ENCODE assay signal across 8 cellular contexts in the genomic region with DNA sequence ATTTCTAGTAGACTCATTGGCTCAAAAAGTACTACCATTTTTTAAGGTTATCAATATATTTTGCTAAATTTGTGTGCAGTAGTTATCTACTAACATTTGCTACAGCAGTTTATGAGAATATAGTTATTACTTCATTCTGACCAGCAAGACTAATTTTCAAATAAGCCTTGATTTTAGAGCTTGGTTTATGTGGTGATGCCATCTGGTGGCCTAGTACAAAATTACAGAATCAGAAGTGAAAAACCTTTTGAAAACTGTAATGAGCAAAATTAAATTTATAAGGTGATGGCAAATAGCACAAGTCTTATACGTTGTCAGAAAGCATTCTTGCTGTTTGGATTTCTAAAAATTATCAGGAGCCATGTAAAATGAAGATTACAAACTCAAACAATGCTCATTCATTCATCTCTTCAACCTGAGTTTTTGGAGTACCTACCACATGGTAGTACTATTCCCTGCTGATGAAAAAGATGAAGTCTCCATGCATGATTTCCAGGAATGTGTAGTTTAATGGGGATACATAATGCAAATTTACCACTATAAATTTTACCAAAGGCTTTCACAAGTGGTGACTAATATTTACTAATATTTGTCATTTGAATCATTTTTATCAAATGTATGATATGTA. TPM values are rescaled to one million over a fixed set of nuclear protein-coding genes. Genes with fewer than 3 reads are reported as not detected.
DNase-seq lines count a peak whose midpoint lies in the region; ATAC-seq and TF ChIP-seq lines count a peak whose summit lies in the region.

No MANE protein-coding gene starts in this region.

- no peak for TF ChIP-seq EP300 in upper lobe of left lung (IDR thresholded peaks at IDR 0.05)

- no peaks in the 10 kb centered on the region for H3K4me1 ChIP-seq in upper lobe of left lung

- no peak overlapping the region for H3K27ac Mint-ChIP-seq in stimulated activated naive B cell treated with anti-CD40 and anti-IgM and Interleukin-4, amounts not matched to agents 10 μg/mL and 1 μg/mL and 100 μg/mL, for 72 hours

- no peak for TF ChIP-seq POLR2A in upper lobe of left lung (IDR thresholded peaks at IDR 0.05)

- no peaks in the 10 kb centered on the region for H3K36me3 Mint-ChIP-seq in stimulated activated naive B cell treated with anti-CD40 and anti-IgM and Interleukin-4, amounts not matched to agents 10 μg/mL and 1 μg/mL and 100 μg/mL, for 72 hours

- H3K4me1 Mint-ChIP-seq in stimulated activated naive B cell treated with anti-CD40 and anti-IgM and Interleukin-4, amounts not matched to agents 10 μg/mL and 1 μg/mL and 100 μg/mL, for 72 hours = peaks cover 0 to 1% of the 10 kb centered on the region in 2 donors

- H3K9me3 ChIP-seq in upper lobe of left lung = no peaks in the 10 kb centered on the region

- no peaks in the 10 kb centered on the region for H3K36me3 ChIP-seq in upper lobe of left lung

- ATAC-seq in left lobe of liver (peak; percentile 75), upper lobe of left lung (ENCODE audit: low FRiP score in 2 of 2) (peak in 1 of 2 donors; percentile 71), GM19328 (IDR thresholded peaks at IDR 0.05; ENCODE audit: unreplicated experiment) (no peak)
- ATAC-seq in stimulated activated naive B cell treated with anti-CD40 and anti-IgM and Interleukin-4, amounts not matched to agents 10 μg/mL and 1 μg/mL and 100 μg/mL, for 72 hours (replicated peaks) = no peak

- DNase-seq in AG08396 (ENCODE audit: low spot score) (peak; percentile 24), GM03348 (ENCODE audit: low spot score) (peak; percentile 55), NCI-H2029 treated with DMSO at 0.1 percent for 48 hours (lab: John Stamatoyannopoulos, UW) (peak; percentile 29), astrocyte of the hippocampus (ENCODE audit: low read depth, low spot score) (peak; percentile 58), left lobe of liver (ENCODE audit: low spot score) (no peak), upper lobe of left lung (no peak)
- no peak for DNase-seq in stimulated activated naive B cell treated with anti-CD40 and anti-IgM and Interleukin-4, amounts not matched to agents 10 μg/mL and 1 μg/mL and 100 μg/mL, for 72 hours

- no peak overlapping the region for H3K4me3 ChIP-seq in upper lobe of left lung

- H3K27me3 Mint-ChIP-seq in stimulated activated naive B cell treated with anti-CD40 and anti-IgM and Interleukin-4, amounts not matched to agents 10 μg/mL and 1 μg/mL and 100 μg/mL, for 72 hours = peaks cover 4 to 13% of the 10 kb centered on the region in 2 donors

- H3K27me3 ChIP-seq in upper lobe of left lung = no peaks in the 10 kb centered on the region

- peak; percentile 55 to 80 (median 69) for TF ChIP-seq CTCF in upper lobe of left lung (IDR thresholded peaks at IDR 0.05)

- H3K27ac ChIP-seq in upper lobe of left lung = no peak overlapping the region

- no peak overlapping the region for H3K4me3 Mint-ChIP-seq in stimulated activated naive B cell treated with anti-CD40 and anti-IgM and Interleukin-4, amounts not matched to agents 10 μg/mL and 1 μg/mL and 100 μg/mL, for 72 hours

- WGBS in upper lobe of left lung, 2 donors = 0% methylated on average over 1 of the region's 1 CpG

- no peaks in the 10 kb centered on the region for H3K9me3 Mint-ChIP-seq in stimulated activated naive B cell treated with anti-CD40 and anti-IgM and Interleukin-4, amounts not matched to agents 10 μg/mL and 1 μg/mL and 100 μg/mL, for 72 hours

RNA-seq across cellular contexts. Expression of a gene that starts 51.0 kb away (rescaled TPM):
- total RNA-seq in left lobe of liver = 8.4 TPM
- 10 to 100 TPM in 5 of 6 donors, 1 to 10 TPM in 1; 7.8 to 21.0 (median 13.7) TPM for total RNA-seq in upper lobe of left lung

RNA-seq across cellular contexts. Expression of a gene that starts 56.7 kb away (rescaled TPM):
- total RNA-seq in left lobe of liver = 0.20 TPM
- under 1 TPM in 2 of 6 donors, not detected in 4; 0.30 to 0.60 TPM for total RNA-seq in upper lobe of left lung

Comparison
In these comparisons a context has a peak if more than half of its experiments do, and no peak if none do; other contexts are left out.
1. DNase-seq: peak in AG08396 (single experiment), GM03348 (single experiment), NCI-H2029 treated with DMSO at 0.1 percent for 48 hours (single experiment) and astrocyte of the hippocampus (single experiment); none in left lobe of liver (single experiment), upper lobe of left lung (0 of 2) and stimulated activated naive B cell treated with anti-CD40 and anti-IgM and Interleukin-4, amounts not matched to agents 10 μg/mL and 1 μg/mL and 100 μg/mL, for 72 hours (single experiment).